ENCODE assay signal across 20 cellular contexts in the genomic region with DNA sequence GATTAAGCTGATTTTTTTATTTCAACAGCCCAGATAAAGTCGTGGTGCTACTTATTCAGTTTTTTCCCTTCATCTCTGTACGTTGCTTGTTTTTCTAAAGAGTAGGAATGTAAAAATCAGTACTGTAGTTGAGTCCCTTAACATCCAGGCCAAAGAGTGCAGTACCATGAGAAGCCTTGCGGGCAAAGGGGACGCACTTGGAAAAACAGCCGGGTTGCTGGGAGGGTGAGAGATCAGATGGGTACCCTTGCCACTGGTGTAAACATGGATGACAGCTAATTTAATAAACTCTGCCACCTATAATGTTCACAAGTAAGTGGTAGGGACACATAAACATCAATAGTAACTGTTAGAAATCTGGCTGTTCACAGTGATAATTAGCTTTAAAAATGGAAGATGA.
"Had no signal": no experiment of that assay in that cellular context is flagged by ENCODE, and none has a peak within 500 bp of the region (broad histone marks: within the 10 kb centered on the region; RNA-seq: fewer than 3 reads in every experiment).

No MANE protein-coding gene starts in this region.

- H3K27ac Mint-ChIP-seq: activated naive CD4-positive, alpha-beta T cell treated with anti-CD3 and anti-CD28 coated beads, Interleukin-2, amount 50 U/mL, for 72 hours; activated T-cell treated with anti-CD3 and anti-CD28 coated beads, Interleukin-2, amount 50 U/mL, for 72 hours; nephron; stimulated activated effector memory CD8-positive, alpha-beta T cell treated with anti-CD3 and anti-CD28 coated beads, Interleukin-12 subunit alpha, Interleukin-12 subunit beta, amount 100 ng/mL, for 72 hours had no signal

- H3K4me3 Mint-ChIP-seq: activated T-cell treated with anti-CD3 and anti-CD28 coated beads, Interleukin-2, amount 50 U/mL, for 72 hours; nephron; stimulated activated effector memory CD8-positive, alpha-beta T cell treated with anti-CD3 and anti-CD28 coated beads, Interleukin-12 subunit alpha, Interleukin-12 subunit beta, amount 100 ng/mL, for 72 hours had no signal

- H3K9me3 ChIP-seq: adrenal gland, esophagus muscularis mucosa, sigmoid colon, stomach, upper lobe of left lung had no signal

- H3K4me1 ChIP-seq: adrenal gland, esophagus muscularis mucosa, sigmoid colon, stomach, upper lobe of left lung had no signal

- ATAC-seq: activated naive CD4-positive, alpha-beta T cell treated with anti-CD3 and anti-CD28 coated beads, Interleukin-2, amount 50 U/mL, for 72 hours; activated T-cell treated with anti-CD3 and anti-CD28 coated beads, Interleukin-2, amount 50 U/mL, for 72 hours; stimulated activated effector memory CD8-positive, alpha-beta T cell treated with anti-CD3 and anti-CD28 coated beads, Interleukin-12 subunit alpha, Interleukin-12 subunit beta, amount 100 ng/mL, for 72 hours had no signal

- H3K36me3 ChIP-seq: adrenal gland, esophagus muscularis mucosa, sigmoid colon, stomach, upper lobe of left lung had no signal

- H3K4me1 Mint-ChIP-seq: nephron; stimulated activated effector memory CD8-positive, alpha-beta T cell treated with anti-CD3 and anti-CD28 coated beads, Interleukin-12 subunit alpha, Interleukin-12 subunit beta, amount 100 ng/mL, for 72 hours had no signal

- H3K36me3 Mint-ChIP-seq: activated naive CD4-positive, alpha-beta T cell treated with anti-CD3 and anti-CD28 coated beads, Interleukin-2, amount 50 U/mL, for 72 hours; stimulated activated effector memory CD8-positive, alpha-beta T cell treated with anti-CD3 and anti-CD28 coated beads, Interleukin-12 subunit alpha, Interleukin-12 subunit beta, amount 100 ng/mL, for 72 hours had no signal

- H3K27ac ChIP-seq: adrenal gland, esophagus muscularis mucosa, sigmoid colon, stomach, upper lobe of left lung, VCaP had no signal

- DNase-seq: activated CD4-positive, alpha-beta T cell treated with anti-CD3 and anti-CD28 coated beads for 1 hour; activated CD4-positive, alpha-beta T cell treated with anti-CD3 and anti-CD28 coated beads, Interleukin-2, amount 50 U/mL, for 4 hours; activated effector memory CD4-positive, alpha-beta T cell treated with anti-CD3 and anti-CD28 coated beads, Interleukin-2, amount 50 U/mL, for 16 hours; activated T-cell treated with anti-CD3 and anti-CD28 coated beads, Interleukin-2, amount 50 U/mL, for 72 hours; adrenal gland; cerebellar nuclear complex; cortex of kidney; midbrain; nucleus accumbens; posterior cingulate gyrus; sigmoid colon; stimulated activated CD4-positive, alpha-beta T cell treated with anti-CD3 and anti-CD28 coated beads, Interleukin-4, amount 100 ng/mL, for 24 hours; stomach; upper lobe of left lung had no signal

- H3K4me3 ChIP-seq: adrenal gland, esophagus muscularis mucosa, lung, sigmoid colon, stomach, upper lobe of left lung had no signal

- H3K27me3 ChIP-seq: adrenal gland, esophagus muscularis mucosa, sigmoid colon, stomach, upper lobe of left lung had no signal

- H3K9me3 Mint-ChIP-seq: activated T-cell treated with anti-CD3 and anti-CD28 coated beads, Interleukin-2, amount 50 U/mL, for 72 hours; nephron had no signal
